Comparison of ENCODE assay signal across 14 cellular contexts in the genomic region with DNA sequence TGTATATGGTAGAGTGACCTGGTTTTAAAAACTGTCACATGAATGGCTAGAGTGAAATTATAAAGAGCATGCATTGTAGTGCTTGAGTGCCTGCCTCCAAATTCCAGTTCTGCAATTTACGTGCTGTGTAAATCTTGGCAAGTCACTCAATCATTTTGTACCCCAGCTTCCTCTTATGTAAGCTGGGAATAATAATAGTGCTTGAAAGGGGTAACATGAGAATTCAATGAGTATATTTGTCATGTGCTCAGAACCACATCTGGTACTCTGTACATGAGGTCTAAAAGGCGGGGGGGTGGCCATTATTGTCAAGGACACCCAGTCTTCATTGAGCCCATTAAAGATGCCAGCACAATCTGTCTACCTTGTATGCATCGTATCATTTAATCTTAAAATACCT.
DNase-seq lines count a peak whose midpoint lies in the region.
"Had no signal": no experiment of that assay in that cellular context is flagged by ENCODE, and none has a peak within 500 bp of the region (broad histone marks: within the 10 kb centered on the region; RNA-seq: fewer than 3 reads in every experiment).

No MANE protein-coding gene starts in this region.

- DNase-seq in NCI-H2081 (lab: John Stamatoyannopoulos, UW) (peak; percentile 3 to 8), NCI-H2081 treated with DMSO at 0.1 percent for 48 hours (lab: John Stamatoyannopoulos, UW) (no peak), NCI-H1092 treated with DMSO at 0.1 percent for 48 hours (lab: John Stamatoyannopoulos, UW) (peak; percentile 32), NCI-H2171 (lab: John Stamatoyannopoulos, UW) (peak; percentile 36), retina (peak; percentile 61), superior temporal gyrus (ENCODE audit: extremely low spot score) (no peak), mucosa of gallbladder (ENCODE audit: low spot score) (no peak)
- DNase-seq: CD8-positive, alpha-beta memory T cell; KG1; NCI-H1048; NCI-H1930; NCI-H510A; PC-3; T-helper 17 cell had no signal

Comparison
In these comparisons a context has a peak if more than half of its experiments do, and no peak if none do; other contexts are left out.
1. DNase-seq: peak in NCI-H2081 (2 of 2), NCI-H1092 treated with DMSO at 0.1 percent for 48 hours (single experiment), NCI-H2171 (single experiment) and retina (single experiment); none in NCI-H2081 treated with DMSO at 0.1 percent for 48 hours (single experiment), superior temporal gyrus (single experiment) and mucosa of gallbladder (single experiment).